ENCODE assay signal across 21 cellular contexts in genomic region chr7:151452141-151452571, GRCh38. TPM values are rescaled to one million over a fixed set of nuclear protein-coding genes. Genes with fewer than 3 reads are reported as not detected.
DNase-seq lines count a peak whose midpoint lies in the region; ATAC-seq, FAIRE-seq and TF ChIP-seq lines count a peak whose summit lies in the region.
"Had no signal": no experiment of that assay in that cellular context is flagged by ENCODE, and none has a peak within 500 bp of the region (broad histone marks: within the 10 kb centered on the region; RNA-seq: fewer than 3 reads in every experiment).

No MANE protein-coding gene starts in this region.

- H3K79me2 ChIP-seq in neural progenitor cell (ENCODE audit: low read depth): no peaks in the 10 kb centered on the region

- peaks cover 2% of the 10 kb centered on the region for H3K9me3 Mint-ChIP-seq in neural progenitor cell
- H3K9me3 Mint-ChIP-seq in activated CD8-positive, alpha-beta T cell treated with anti-CD3 and anti-CD28 coated beads, Interleukin-2, amount 10 ng/mL, durations not matched to agents 7 days and 5 days (ENCODE audit: insufficient read depth): no peaks in the 10 kb centered on the region
- H3K9me3 Mint-ChIP-seq: CD4-positive, alpha-beta T cell; IgD-negative memory B cell had no signal

- no peak for FAIRE-seq in kidney (lab: Jason Lieb, UNC)

- peaks cover 4% of the 10 kb centered on the region for H3F3A ChIP-seq in neural progenitor cell (ENCODE audit: low read depth)

- TF ChIP-seq CTCF in neural progenitor cell (IDR thresholded peaks at IDR 0.05) (no peak), kidney (IDR thresholded peaks at IDR 0.05; ENCODE audit: borderline replicate concordance, extremely low read depth, insufficient read depth) (no peak)

- H3K4me3 ChIP-seq in neural progenitor cell (no peak overlapping the region), kidney (ENCODE audit: low read length in 2 of 2) (no peak overlapping the region)
- H3K4me3 ChIP-seq: HAP-1, SJSA1 had no signal

- no peak overlapping the region for H3K9ac ChIP-seq in neural progenitor cell
- H3K9ac ChIP-seq in kidney (ENCODE audit: low read length in 2 of 2): no peak overlapping the region

- peaks cover 9% of the 10 kb centered on the region for H3K27me3 Mint-ChIP-seq in neural progenitor cell (ENCODE audit: insufficient read depth, low read depth)
- H3K27me3 Mint-ChIP-seq in activated CD8-positive, alpha-beta T cell treated with anti-CD3 and anti-CD28 coated beads, Interleukin-2, amount 10 ng/mL, durations not matched to agents 7 days and 5 days (ENCODE audit: low read depth): peaks cover 6% of the 10 kb centered on the region

- H3K9me3 ChIP-seq in neural progenitor cell (ENCODE audit: low read depth) (no peaks in the 10 kb centered on the region), kidney (ENCODE audit: control insufficient read depth in 1 of 2, low read length in 2 of 2) (no peaks in the 10 kb centered on the region)
- H3K9me3 ChIP-seq: BE2C, HAP-1, SJSA1 had no signal

- POLR2A ChIA-PET in activated CD8-positive, alpha-beta T cell treated with anti-CD3 and anti-CD28 coated beads, Interleukin-2, amount 10 ng/mL, durations not matched to agents 7 days and 5 days (lab: Charles Lee): no interaction called here

- peaks cover 15% of the 10 kb centered on the region for H3K4me1 Mint-ChIP-seq in neural progenitor cell
- H3K4me1 Mint-ChIP-seq in activated CD8-positive, alpha-beta T cell treated with anti-CD3 and anti-CD28 coated beads, Interleukin-2, amount 10 ng/mL, durations not matched to agents 7 days and 5 days (ENCODE audit: low read depth): peaks cover 16% of the 10 kb centered on the region
- H3K4me1 Mint-ChIP-seq: IgD-negative memory B cell had no signal

- H3K27ac ChIP-seq in neural progenitor cell (no peak overlapping the region), kidney (ENCODE audit: low read depth in 2 of 2, low read length in 2 of 2) (no peak overlapping the region)
- H3K27ac ChIP-seq: RWPE1, SJSA1 had no signal

- no peak overlapping the region for H2AFZ ChIP-seq in neural progenitor cell (replicated peaks)

- H3K4me3 Mint-ChIP-seq in neural progenitor cell: no peak overlapping the region
- no peak overlapping the region for H3K4me3 Mint-ChIP-seq in activated CD8-positive, alpha-beta T cell treated with anti-CD3 and anti-CD28 coated beads, Interleukin-2, amount 10 ng/mL, durations not matched to agents 7 days and 5 days
- H3K4me3 Mint-ChIP-seq: CD4-positive, alpha-beta T cell; IgD-negative memory B cell had no signal

- peak overlapping the region; percentile 28 for H3K27ac Mint-ChIP-seq in neural progenitor cell
- no peak overlapping the region for H3K27ac Mint-ChIP-seq in activated CD8-positive, alpha-beta T cell treated with anti-CD3 and anti-CD28 coated beads, Interleukin-2, amount 10 ng/mL, durations not matched to agents 7 days and 5 days
- H3K27ac Mint-ChIP-seq: CD4-positive, alpha-beta T cell; IgD-negative memory B cell had no signal

- peak; percentile 2 for DNase-seq in NCI-H146 (lab: John Stamatoyannopoulos, UW)
- DNase-seq in NCI-H146 treated with DMSO at 0.1 percent for 48 hours (lab: John Stamatoyannopoulos, UW; ENCODE audit: unreplicated experiment): no peak
- peak; percentile 12 for DNase-seq in left cardiac atrium
- DNase-seq in Right ventricle myocardium inferior (ENCODE audit: missing footprints): no peak
- DNase-seq in neural progenitor cell (ENCODE audit: low spot score): no peak
- DNase-seq in activated CD8-positive, alpha-beta T cell treated with anti-CD3 and anti-CD28 coated beads, Interleukin-2, amount 10 ng/mL, durations not matched to agents 7 days and 5 days: no peak
- DNase-seq in NCI-H1092 (lab: John Stamatoyannopoulos, UW): no peak
- no peak for DNase-seq in kidney
- DNase-seq: 8988T, BE2C, DMS79, Kasumi-1, MM.1S, NCI-H1105, NCI-H187 treated with DMSO at 0.1 percent for 48 hours had no signal

- intact Hi-C loops in left cardiac atrium (cut with DNase I): no loop called here
- intact Hi-C loops in Right ventricle myocardium inferior (cut with DNase I): no loop called here
- intact Hi-C loops in kidney (cut with DNase I): loop anchor here (10.0 kb wide), 1 partner anchor 77 kb away; no protein-coding TSS in a partner anchor

- H3K27me3 ChIP-seq in neural progenitor cell: peaks cover 14% of the 10 kb centered on the region
- H3K27me3 ChIP-seq: BE2C, SJSA1 had no signal

- H3K4me1 ChIP-seq in neural progenitor cell (peaks cover 15% of the 10 kb centered on the region), kidney (ENCODE audit: control insufficient read depth in 1 of 2, insufficient read depth in 1 of 2, low read depth in 1 of 2, low read length in 2 of 2) (no peaks in the 10 kb centered on the region)
- H3K4me1 ChIP-seq: BE2C had no signal

- no peaks in the 10 kb centered on the region for H4K20me1 ChIP-seq in neural progenitor cell (ENCODE audit: low read depth)

- CTCF ChIA-PET in activated CD8-positive, alpha-beta T cell treated with anti-CD3 and anti-CD28 coated beads, Interleukin-2, amount 10 ng/mL, durations not matched to agents 7 days and 5 days (lab: Charles Lee): interaction anchor here (1.2 to 6.1 kb wide), 3 partner anchors 85 to 308 kb away, joined by 3 to 193 read pairs (median 6); no protein-coding TSS in a partner anchor

- H3K36me3 ChIP-seq in neural progenitor cell: no peaks in the 10 kb centered on the region
- H3K36me3 ChIP-seq in kidney (ENCODE audit: control insufficient read depth in 1 of 2, insufficient read depth in 2 of 2, low read length in 2 of 2): no peaks in the 10 kb centered on the region
- H3K36me3 ChIP-seq: BE2C, HAP-1, SJSA1 had no signal

- no peaks in the 10 kb centered on the region for H3K36me3 Mint-ChIP-seq in neural progenitor cell
- H3K36me3 Mint-ChIP-seq in activated CD8-positive, alpha-beta T cell treated with anti-CD3 and anti-CD28 coated beads, Interleukin-2, amount 10 ng/mL, durations not matched to agents 7 days and 5 days (ENCODE audit: low read depth): no peaks in the 10 kb centered on the region
- H3K36me3 Mint-ChIP-seq: IgD-negative memory B cell had no signal

- ATAC-seq in left cardiac atrium (no peak), Right ventricle myocardium inferior (no peak)
- no peak for ATAC-seq in activated CD8-positive, alpha-beta T cell treated with anti-CD3 and anti-CD28 coated beads, Interleukin-2, amount 10 ng/mL, durations not matched to agents 7 days and 5 days

- H3K4me2 ChIP-seq in neural progenitor cell: no peak overlapping the region

RNA-seq across cellular contexts. Expression of gene CRYGN, which starts 12.2 kb away (rescaled TPM):
- total RNA-seq in left cardiac atrium: under 1 TPM; 0.24 to 0.53 TPM
- total RNA-seq in Right ventricle myocardium inferior: not detected
- total RNA-seq in neural progenitor cell (ENCODE audit: low replicate concordance): 1.1 TPM in 1 of 2 replicates, not detected in the other
- under 1 TPM; 0.34 to 0.50 TPM for total RNA-seq in activated CD8-positive, alpha-beta T cell treated with anti-CD3 and anti-CD28 coated beads, Interleukin-2, amount 10 ng/mL, durations not matched to agents 7 days and 5 days
- 0.22 TPM for total RNA-seq in kidney
- not detected for polyA plus RNA-seq in kidney (ENCODE audit: insufficient read depth, low read depth, low replicate concordance)
- total RNA-seq: G401, SJSA1 had no signal
- polyA plus RNA-seq: IgD-negative memory B cell had no signal

RNA-seq across cellular contexts. Expression of gene WDR86, which starts 42.3 kb away (rescaled TPM):
- total RNA-seq in left cardiac atrium: under 1 TPM; 0.71 to 0.84 TPM
- total RNA-seq in Right ventricle myocardium inferior: 0.41 TPM
- 15.0 and 33.0 TPM in 2 replicates for total RNA-seq in neural progenitor cell (ENCODE audit: low replicate concordance)
- under 1 TPM; 0.26 to 0.32 TPM for total RNA-seq in activated CD8-positive, alpha-beta T cell treated with anti-CD3 and anti-CD28 coated beads, Interleukin-2, amount 10 ng/mL, durations not matched to agents 7 days and 5 days
- total RNA-seq in kidney: 5.9 TPM
- polyA plus RNA-seq in kidney (ENCODE audit: insufficient read depth, low read depth, low replicate concordance): 1.8 TPM

Comparison
In these comparisons a context has a peak if more than half of its experiments do, and no peak if none do; other contexts are left out.
1. DNase-seq: peak in NCI-H146 (single experiment) and left cardiac atrium (single experiment); none in NCI-H146 treated with DMSO at 0.1 percent for 48 hours (single experiment), Right ventricle myocardium inferior (single experiment), neural progenitor cell (single experiment), activated CD8-positive, alpha-beta T cell treated with anti-CD3 and anti-CD28 coated beads, Interleukin-2, amount 10 ng/mL, durations not matched to agents 7 days and 5 days (single experiment), NCI-H1092 (single experiment) and kidney (single experiment).